ENCODE assay signal across 8 cellular contexts in genomic region chr3:70358978-70359580, GRCh38. TPM values are rescaled to one million over a fixed set of nuclear protein-coding genes. Genes with fewer than 3 reads are reported as not detected.
DNase-seq lines count a peak whose midpoint lies in the region; FAIRE-seq and TF ChIP-seq lines count a peak whose summit lies in the region.

No MANE protein-coding gene starts in this region.

- no peak overlapping the region for H3K27ac ChIP-seq in spleen

- 47 to 58% (median 49%) methylated on average over 3 of the region's 3 CpGs for WGBS in spleen, 5 donors

- peak; percentile 60 for TF ChIP-seq CTCF in foreskin fibroblast (IDR thresholded peaks at IDR 0.05; ENCODE audit: low read depth, low read length)
- peak in 8 of 11 experiments; percentile 12 to 63 (median 34) for TF ChIP-seq CTCF in spleen (IDR thresholded peaks at IDR 0.05 in 8 of 11, conservative IDR thresholded peaks at IDR 0.05 in 3 of 11)

- DNase-seq in CD1c-positive myeloid dendritic cell (ENCODE audit: extremely low spot score) (peak; percentile 26), HCEC 1CT (peak; percentile 1), RPMI7951 (ENCODE audit: low read depth) (peak; percentile 3), foreskin fibroblast (peak in 1 of 2 donors; percentile 31), spleen (no peak), GM12892 (ENCODE audit: insufficient read length) (no peak), NCI-H226 (no peak)
- DNase-seq in activated effector memory CD4-positive, alpha-beta T cell treated with anti-CD3 and anti-CD28 coated beads, Interleukin-2, amount 50 U/mL, for 16 hours, result no peak

- TF ChIP-seq POLR2A in spleen (IDR thresholded peaks at IDR 0.05), result no peak
- no peak for TF ChIP-seq POLR2A in GM12892 (IDR thresholded peaks at IDR 0.05; ENCODE audit: low read depth, low read length)

- H3K9me3 ChIP-seq in spleen, result peaks cover 0 to 3% (median 1%) of the 10 kb centered on the region in 8 donors

- no peak for FAIRE-seq in GM12892 (lab: Jason Lieb, UNC)

- H3K4me3 ChIP-seq in foreskin fibroblast (ENCODE audit: low read depth in 1 of 2, low read length in 2 of 2) (no peak overlapping the region), spleen (no peak overlapping the region)

- no peaks in the 10 kb centered on the region for H3K27me3 ChIP-seq in spleen (replicated peaks in 1 of 7)

- H3K36me3 ChIP-seq in spleen, result no peaks in the 10 kb centered on the region

- intact Hi-C loops in spleen (cut with DNase I; ENCODE audit: low total_unique reads), result no loop called here

- no peaks in the 10 kb centered on the region for H3K4me1 ChIP-seq in spleen

RNA-seq across cellular contexts. Expression of gene MDFIC2, which starts 46.6 kb away (rescaled TPM):
- total RNA-seq in RPMI7951 (2014; rRNA removed; shearing (Covaris generic)), result not detected in 2 replicates
- total RNA-seq in spleen, result not detected
- not detected for polyA plus RNA-seq in spleen
- polyA plus RNA-seq in GM12892 (2012; ENCODE audit: missing spikeins), result not detected

Comparison
In these comparisons a context has a peak if more than half of its experiments do, and no peak if none do; other contexts are left out.
1. DNase-seq: peak in CD1c-positive myeloid dendritic cell (single experiment), HCEC 1CT (single experiment) and RPMI7951 (single experiment); none in spleen (single experiment), GM12892 (single experiment), activated effector memory CD4-positive, alpha-beta T cell treated with anti-CD3 and anti-CD28 coated beads, Interleukin-2, amount 50 U/mL, for 16 hours (single experiment) and NCI-H226 (single experiment).